21 cellular contexts compared by ENCODE assay signal in genomic region chr10:86283466-86284287, GRCh38.
A peak's percentile ranks its signal among the peaks of the same experiment; 100 is the strongest.
DNase-seq lines count a peak whose midpoint lies in the region; ATAC-seq and TF ChIP-seq lines count a peak whose summit lies in the region.
"Had no signal": no experiment of that assay in that cellular context is flagged by ENCODE, and none has a peak within 500 bp of the region (broad histone marks: within the 10 kb centered on the region; RNA-seq: fewer than 3 reads in every experiment).

No MANE protein-coding gene starts in this region.

- H3K27me3 ChIP-seq in right atrium auricular region (no peaks in the 10 kb centered on the region), left ventricle myocardium inferior (ENCODE audit: low read depth) (peaks cover 5% of the 10 kb centered on the region), dorsolateral prefrontal cortex (no peaks in the 10 kb centered on the region), vagina (no peaks in the 10 kb centered on the region), SJCRH30 (no peaks in the 10 kb centered on the region), transverse colon (no peaks in the 10 kb centered on the region)
- no peaks in the 10 kb centered on the region for H3K27me3 ChIP-seq in naive thymus-derived CD4-positive, alpha-beta T cell (ENCODE audit: control insufficient read depth in 2 of 2, insufficient read depth in 2 of 2, low read length in 2 of 2)

- peaks cover 0 to 25% (median under 1%) of the 10 kb centered on the region in 11 donors for H3K9me3 Mint-ChIP-seq in naive thymus-derived CD4-positive, alpha-beta T cell

- peak; percentile 4 for DNase-seq in right atrium auricular region (ENCODE audit: low spot score)
- no peak for DNase-seq in left ventricle myocardium inferior
- DNase-seq in dorsolateral prefrontal cortex: peak in 2 of 10 donors; percentile 2 to 16
- no peak for DNase-seq in naive thymus-derived CD4-positive, alpha-beta T cell
- peak; percentile 60 to 70 for DNase-seq in vagina (ENCODE audit: extremely low spot score in 2 of 2)
- no peak for DNase-seq in SJCRH30
- DNase-seq in cerebellum (ENCODE audit: low spot score): no peak
- DNase-seq in transverse colon: no peak
- DNase-seq: ACHN; AML-193; Caco-2; CD4-positive, CD25-positive, alpha-beta regulatory T cell; Karpas-422; MM.1S; NCI-H1105; NCI-H187; NCI-H345; NCI-H526; NK-92 treated with Interleukin-12 subunit alpha and Interleukin-12 subunit beta, amount 100 ng/mL, for 24 hours; OCI-M1; RPMI8226 had no signal

- POLR2A ChIA-PET in naive thymus-derived CD4-positive, alpha-beta T cell (lab: Charles Lee): no interaction called here

- peak; percentile 19 for ATAC-seq in naive thymus-derived CD4-positive, alpha-beta T cell

- 52 to 60% methylated on average over 1 of the region's 1 CpG for WGBS in transverse colon (ENCODE audit: low coverage in 1 of 2), 2 donors

- H3K4me1 Mint-ChIP-seq in naive thymus-derived CD4-positive, alpha-beta T cell: peaks cover 0 to 1% (median 0%) of the 10 kb centered on the region in 7 donors
- H3K4me1 Mint-ChIP-seq: CD4-positive, CD25-positive, alpha-beta regulatory T cell had no signal

- no peak overlapping the region for H3K4me3 Mint-ChIP-seq in naive thymus-derived CD4-positive, alpha-beta T cell
- H3K4me3 Mint-ChIP-seq: CD4-positive, CD25-positive, alpha-beta regulatory T cell had no signal

- H3K36me3 Mint-ChIP-seq in naive thymus-derived CD4-positive, alpha-beta T cell: no peaks in the 10 kb centered on the region
- H3K36me3 Mint-ChIP-seq: CD4-positive, CD25-positive, alpha-beta regulatory T cell had no signal

- TF ChIP-seq CTCF in right atrium auricular region (IDR thresholded peaks at IDR 0.05): no peak
- TF ChIP-seq CTCF in left ventricle myocardium inferior (IDR thresholded peaks at IDR 0.05; ENCODE audit: borderline replicate concordance): no peak
- TF ChIP-seq CTCF in dorsolateral prefrontal cortex (IDR thresholded peaks at IDR 0.05 in 54 of 56, conservative IDR thresholded peaks at IDR 0.05 in 2 of 56; ENCODE audit: low read depth in 1 of 56, partially characterized antibody in 56 of 56): no peak
- no peak for TF ChIP-seq CTCF in vagina (IDR thresholded peaks at IDR 0.05)
- no peak for TF ChIP-seq CTCF in transverse colon (IDR thresholded peaks at IDR 0.05)

- CTCF ChIA-PET in naive thymus-derived CD4-positive, alpha-beta T cell (lab: Charles Lee): no interaction called here

- H3K27ac Mint-ChIP-seq in naive thymus-derived CD4-positive, alpha-beta T cell: no peak overlapping the region

- TF ChIP-seq EP300 in transverse colon (IDR thresholded peaks at IDR 0.05; ENCODE audit: low read depth): no peak

- no peak for TF ChIP-seq POLR2A in vagina (IDR thresholded peaks at IDR 0.05)
- TF ChIP-seq POLR2A in transverse colon (IDR thresholded peaks at IDR 0.05): no peak

- in situ Hi-C loops in transverse colon (cut with MboI; ENCODE audit: low pct_ligation_motif_present in 1 of 4, low pct_unique_long_range_greater_than_20kb in 1 of 4, low sequenced_read_pairs in 3 of 4): no loop called here

- peaks cover 0 to 18% of the 10 kb centered on the region in 2 donors for H3K9me3 ChIP-seq in right atrium auricular region
- H3K9me3 ChIP-seq in left ventricle myocardium inferior (replicated peaks): peaks cover 23% of the 10 kb centered on the region
- no peaks in the 10 kb centered on the region for H3K9me3 ChIP-seq in naive thymus-derived CD4-positive, alpha-beta T cell (ENCODE audit: control insufficient read depth in 2 of 3, low read length in 3 of 3)
- no peaks in the 10 kb centered on the region for H3K9me3 ChIP-seq in vagina
- H3K9me3 ChIP-seq in SJCRH30 (replicated peaks): no peaks in the 10 kb centered on the region
- H3K9me3 ChIP-seq in transverse colon: peaks cover 0 to 4% of the 10 kb centered on the region in 2 donors
- H3K9me3 ChIP-seq: Caco-2 had no signal

- H3K36me3 ChIP-seq in right atrium auricular region (no peaks in the 10 kb centered on the region), left ventricle myocardium inferior (no peaks in the 10 kb centered on the region), vagina (no peaks in the 10 kb centered on the region), SJCRH30 (no peaks in the 10 kb centered on the region), transverse colon (no peaks in the 10 kb centered on the region)
- H3K36me3 ChIP-seq in naive thymus-derived CD4-positive, alpha-beta T cell (ENCODE audit: control insufficient read depth in 2 of 3, insufficient read depth in 3 of 3, low read length in 3 of 3): no peaks in the 10 kb centered on the region

- intact Hi-C loops in left ventricle myocardium inferior (cut with micrococcal nuclease) (no loop called here), dorsolateral prefrontal cortex (cut with DNase I) (no loop called here), vagina (cut with DNase I) (no loop called here), transverse colon (cut with DNase I; ENCODE audit: low total_unique reads) (no loop called here)
- intact Hi-C loops in naive thymus-derived CD4-positive, alpha-beta T cell (cut with micrococcal nuclease): no loop called here

- H3K27me3 Mint-ChIP-seq in naive thymus-derived CD4-positive, alpha-beta T cell: peaks cover 3 to 30% (median 7%) of the 10 kb centered on the region in 5 donors
- H3K27me3 Mint-ChIP-seq: CD4-positive, CD25-positive, alpha-beta regulatory T cell had no signal

- H3K4me1 ChIP-seq in right atrium auricular region (no peaks in the 10 kb centered on the region), left ventricle myocardium inferior (no peaks in the 10 kb centered on the region), vagina (no peaks in the 10 kb centered on the region), SJCRH30 (no peaks in the 10 kb centered on the region), transverse colon (no peaks in the 10 kb centered on the region)
- no peaks in the 10 kb centered on the region for H3K4me1 ChIP-seq in naive thymus-derived CD4-positive, alpha-beta T cell (ENCODE audit: control insufficient read depth in 2 of 2, insufficient read depth in 2 of 2, low read length in 2 of 2)
- H3K4me1 ChIP-seq: Caco-2 had no signal

- H3K4me3 ChIP-seq in right atrium auricular region (no peak overlapping the region), left ventricle myocardium inferior (no peak overlapping the region), dorsolateral prefrontal cortex (no peak overlapping the region), vagina (no peak overlapping the region), SJCRH30 (no peak overlapping the region), transverse colon (no peak overlapping the region)
- H3K4me3 ChIP-seq in naive thymus-derived CD4-positive, alpha-beta T cell (ENCODE audit: low read length): no peak overlapping the region

- H3K27ac ChIP-seq in right atrium auricular region: no peak overlapping the region
- no peak overlapping the region for H3K27ac ChIP-seq in left ventricle myocardium inferior (replicated peaks)
- H3K27ac ChIP-seq in dorsolateral prefrontal cortex: peak overlapping the region in 31 of 59 donors; percentile 6 to 79 (median 56)
- no peak overlapping the region for H3K27ac ChIP-seq in naive thymus-derived CD4-positive, alpha-beta T cell (ENCODE audit: low read depth, low read length)
- no peak overlapping the region for H3K27ac ChIP-seq in vagina
- H3K27ac ChIP-seq in SJCRH30: no peak overlapping the region
- no peak overlapping the region for H3K27ac ChIP-seq in transverse colon

Comparison
In these comparisons a context has a peak if more than half of its experiments do, and no peak if none do; other contexts are left out.
1. DNase-seq: peak in right atrium auricular region (single experiment) and vagina (2 of 2); none in left ventricle myocardium inferior (single experiment), naive thymus-derived CD4-positive, alpha-beta T cell (0 of 9), SJCRH30 (0 of 2), cerebellum (single experiment) and transverse colon (single experiment).
2. H3K27ac ChIP-seq: peak in dorsolateral prefrontal cortex (31 of 59); none in right atrium auricular region (0 of 2), left ventricle myocardium inferior (single experiment), naive thymus-derived CD4-positive, alpha-beta T cell (single experiment), vagina (single experiment), SJCRH30 (single experiment) and transverse colon (0 of 4).